Comparison of ENCODE assay signal across 1 cellular context in genomic region chr1:32014937-32015363, GRCh38.
TF ChIP-seq lines count a peak whose summit lies in the region.

No MANE protein-coding gene starts in this region.

TF ChIP-seq in K562, 482 proteins besides CTCF, POLR2A, EP300 and RAD21 (continued from another document):
- TF ChIP-seq AFF4 (CRISPR knock-in tag; IDR thresholded peaks at IDR 0.05): no peak
- TF ChIP-seq CEBPG (CRISPR knock-in tag; IDR thresholded peaks at IDR 0.05): peak; percentile 49; the same call in 1 of the 2 replicates
- TF ChIP-seq CEBPG (tag; conservative IDR thresholded peaks at IDR 0.05 in 1 of 2, IDR thresholded peaks at IDR 0.05 in 1 of 2): no peak
- no peak for TF ChIP-seq ZNF76 (CRISPR knock-in tag; IDR thresholded peaks at IDR 0.05; ENCODE audit: borderline replicate concordance)
- 0 out of 2 replicates have a peak, but pooled peaks have one; percentile 11 for TF ChIP-seq CEBPB (tag; IDR thresholded peaks at IDR 0.05)
- TF ChIP-seq CREM (IDR thresholded peaks at IDR 0.05; ENCODE audit: low read depth): peak; percentile 28
- no peak for TF ChIP-seq ZNF408 (CRISPR knock-in tag; IDR thresholded peaks at IDR 0.05; ENCODE audit: low read depth)
- 0 out of 2 replicates have a peak, but pooled peaks have one; percentile 51 for TF ChIP-seq ETV1 (tag; conservative IDR thresholded peaks at IDR 0.05; ENCODE audit: low read depth)
- TF ChIP-seq CHD1 (IDR thresholded peaks at IDR 0.05; ENCODE audit: low read length): peak; percentile 96
- peak; percentile 3 for TF ChIP-seq SAP30 (IDR thresholded peaks at IDR 0.05; ENCODE audit: borderline replicate concordance, insufficient read depth, low read depth, low read length, poor library complexity, severe bottlenecking)
- TF ChIP-seq BRD4 (IDR thresholded peaks at IDR 0.05): 0 out of 2 replicates have a peak, but pooled peaks have one; percentile 8
- TF ChIP-seq ETS2 (tag; IDR thresholded peaks at IDR 0.05; ENCODE audit: borderline replicate concordance, poor library complexity, severe bottlenecking): no peak
- TF ChIP-seq MAZ (CRISPR knock-in tag; conservative IDR thresholded peaks at IDR 0.05 in 1 of 2, IDR thresholded peaks at IDR 0.05 in 1 of 2): peak in 1 of 2 experiments; percentile 22; a peak in 1 of 4 replicates
- TF ChIP-seq ZNF263 (CRISPR knock-in tag; IDR thresholded peaks at IDR 0.05; ENCODE audit: borderline replicate concordance): 0 out of 2 replicates have a peak, but pooled peaks have one; percentile 9
- TF ChIP-seq CBFB (CRISPR knock-in tag; IDR thresholded peaks at IDR 0.05): 0 out of 2 replicates have a peak, but pooled peaks have one; percentile 2
- TF ChIP-seq KDM1A (IDR thresholded peaks at IDR 0.05): peak in 1 of 2 experiments; percentile 8; a peak in 1 of 4 replicates
- TF ChIP-seq NR1H2 (CRISPR knock-in tag; IDR thresholded peaks at IDR 0.05): 0 out of 2 replicates have a peak, but pooled peaks have one; percentile 57
TF ChIP-seq in K562: peak in this region for 16.
